ENCODE assay signal across 12 cellular contexts in the genomic region with DNA sequence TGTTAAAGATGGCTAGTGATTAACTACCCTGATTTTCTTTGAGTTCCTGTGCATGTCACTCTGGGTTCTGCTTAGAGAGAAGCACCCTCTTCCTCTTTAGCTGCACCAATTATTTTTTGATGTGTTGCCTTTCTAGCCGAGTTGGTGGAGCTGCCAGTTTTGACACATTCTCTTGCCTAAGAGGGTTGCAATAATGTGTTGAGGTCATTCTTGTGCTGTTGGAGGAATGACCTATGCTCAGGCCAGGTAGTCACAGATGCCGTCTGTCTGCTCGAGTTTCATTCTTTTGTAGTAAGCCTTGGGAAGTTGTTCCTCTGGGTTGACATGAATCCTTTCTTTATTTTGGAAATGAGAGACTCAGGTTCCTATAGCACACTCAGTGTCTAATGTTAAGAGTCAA.
DNase-seq lines count a peak whose midpoint lies in the region; ATAC-seq and TF ChIP-seq lines count a peak whose summit lies in the region.
"Had no signal": no experiment of that assay in that cellular context is flagged by ENCODE, and none has a peak within 500 bp of the region (broad histone marks: within the 10 kb centered on the region; RNA-seq: fewer than 3 reads in every experiment).

No MANE protein-coding gene starts in this region.

- H3K4me1 ChIP-seq in breast epithelium (no peaks in the 10 kb centered on the region), aorta (ENCODE audit: control insufficient read depth in 1 of 2, insufficient read depth in 2 of 2, low read length in 2 of 2) (peaks cover 0 to 3% of the 10 kb centered on the region in 2 donors)

- no peak for TF ChIP-seq POLR2A in breast epithelium (IDR thresholded peaks at IDR 0.05)

- H3K9me3 ChIP-seq in breast epithelium (no peaks in the 10 kb centered on the region), aorta (ENCODE audit: control insufficient read depth, low read length) (no peaks in the 10 kb centered on the region)
- H3K9me3 ChIP-seq: tibial nerve had no signal

- DNase-seq in MCF 10A (ENCODE audit: unreplicated experiment) (peak; percentile 84), breast epithelium (ENCODE audit: low spot score in 2 of 2) (no peak), iris pigment epithelial cell (ENCODE audit: low read depth) (peak; percentile 75), aorta (no peak), Ammon's horn (ENCODE audit: low spot score) (no peak)
- DNase-seq in activated CD8-positive, alpha-beta memory T cell treated with anti-CD3 and anti-CD28 coated beads, Interleukin-2, amount 50 U/mL, for 48 hours = no peak
- DNase-seq: amygdala; effector memory CD8-positive, alpha-beta T cell had no signal

- POLR2A ChIA-PET in MCF 10A (lab: Yijun Ruan, JAX) = interaction anchor here (0.9 kb wide), 1 partner anchor 66 kb away, joined by 5 read pairs; no protein-coding TSS in a partner anchor

- H3K4me1 Mint-ChIP-seq in MCF 10A (ENCODE audit: insufficient read depth, unreplicated experiment) (peaks cover 17% of the 10 kb centered on the region), brain (peaks cover 29% of the 10 kb centered on the region)

- H3K27ac ChIP-seq in breast epithelium (no peak overlapping the region), aorta (ENCODE audit: low read depth in 1 of 2, low read length in 2 of 2) (no peak overlapping the region)
- H3K27ac ChIP-seq: tibial nerve had no signal

- WGBS in aorta, 2 donors = 40 to 56% methylated on average over 3 of the region's 3 CpGs

- H3K4me3 Mint-ChIP-seq in MCF 10A (ENCODE audit: unreplicated experiment) (no peak overlapping the region), brain (no peak overlapping the region)
- H3K4me3 Mint-ChIP-seq: effector memory CD8-positive, alpha-beta T cell had no signal

- H3K9me3 Mint-ChIP-seq in MCF 10A (ENCODE audit: unreplicated experiment) (no peaks in the 10 kb centered on the region), brain (no peaks in the 10 kb centered on the region)
- H3K9me3 Mint-ChIP-seq: effector memory CD8-positive, alpha-beta T cell had no signal

- H3K36me3 Mint-ChIP-seq in MCF 10A (ENCODE audit: insufficient read depth, unreplicated experiment) (peaks cover 6% of the 10 kb centered on the region), brain (no peaks in the 10 kb centered on the region)

- intact Hi-C loops in MCF 10A (cut with micrococcal nuclease) (loop anchor here (5.0 kb wide), 1 partner anchor 68 kb away; no protein-coding TSS in a partner anchor), breast epithelium (cut with DNase I; ENCODE audit: low total_unique reads) (no loop called here), aorta (cut with DNase I) (no loop called here)

- ATAC-seq in aorta (ENCODE audit: low FRiP score) (peak; percentile 48), GM21390 (IDR thresholded peaks at IDR 0.05; ENCODE audit: unreplicated experiment) (no peak)
- ATAC-seq: effector memory CD8-positive, alpha-beta T cell had no signal

- no TSS peak for BruUV-seq in MCF 10A (replicated peaks; lab: Mats Ljungman, UMichigan)

- H3K36me3 ChIP-seq in breast epithelium (no peaks in the 10 kb centered on the region), aorta (ENCODE audit: control insufficient read depth in 1 of 2, insufficient read depth in 2 of 2, low read length in 1 of 2) (no peaks in the 10 kb centered on the region)
- H3K36me3 ChIP-seq: tibial nerve had no signal

- CTCF ChIA-PET in MCF 10A (lab: Yijun Ruan, JAX) = interaction anchor here (0.5 to 0.7 kb wide), 3 partner anchors 599 to 1152 kb away, joined by 3 read pairs; no protein-coding TSS in a partner anchor

- no peak overlapping the region for H3K4me3 ChIP-seq in breast epithelium
- H3K4me3 ChIP-seq in aorta (ENCODE audit: low read length in 2 of 2) = no peak overlapping the region
- H3K4me3 ChIP-seq: smooth muscle cell, tibial nerve had no signal

- H3K27ac Mint-ChIP-seq in MCF 10A (ENCODE audit: low read depth, unreplicated experiment) (peak overlapping the region; percentile 30), brain (peak overlapping the region in 4 of 5 experiments; percentile 8 to 79 (median 22))
- H3K27ac Mint-ChIP-seq: effector memory CD8-positive, alpha-beta T cell had no signal

- H3K27me3 ChIP-seq in breast epithelium (no peaks in the 10 kb centered on the region), aorta (ENCODE audit: control insufficient read depth in 1 of 2, insufficient read depth in 2 of 2, low read length in 1 of 2) (no peaks in the 10 kb centered on the region)
- H3K27me3 ChIP-seq: tibial nerve had no signal

- TF ChIP-seq CTCF in MCF 10A (IDR thresholded peaks at IDR 0.05; ENCODE audit: unreplicated experiment) = no peak
- no peak for TF ChIP-seq CTCF in breast epithelium (IDR thresholded peaks at IDR 0.05)
- no peak for TF ChIP-seq CTCF in brain (conservative IDR thresholded peaks at IDR 0.05)

- H3K27me3 Mint-ChIP-seq in MCF 10A (ENCODE audit: insufficient read depth, unreplicated experiment) (no peaks in the 10 kb centered on the region), brain (peaks cover 7% of the 10 kb centered on the region)

Comparison
In these comparisons a context has a peak if more than half of its experiments do, and no peak if none do; other contexts are left out.
1. DNase-seq: peak in MCF 10A (single experiment) and iris pigment epithelial cell (single experiment); none in breast epithelium (0 of 2), aorta (0 of 2), Ammon's horn (single experiment) and activated CD8-positive, alpha-beta memory T cell treated with anti-CD3 and anti-CD28 coated beads, Interleukin-2, amount 50 U/mL, for 48 hours (single experiment).